In genomic region chr12:3520711-3521110, GRCh38 we compare ENCODE assay signal across 1 cellular context.
TF ChIP-seq lines count a peak whose summit lies in the region.

No MANE protein-coding gene starts in this region.

TF ChIP-seq in WTC11, 78 proteins besides CTCF, POLR2A, EP300 and RAD21 (continued from another document):
- TF ChIP-seq ARID4B (CRISPR knock-in tag; IDR thresholded peaks at IDR 0.05; ENCODE audit: borderline replicate concordance) = no peak
- no peak for TF ChIP-seq SOX15 (CRISPR knock-in tag; IDR thresholded peaks at IDR 0.05)
- TF ChIP-seq NFE2L1 (CRISPR knock-in tag; IDR thresholded peaks at IDR 0.05) = no peak
- no peak for TF ChIP-seq ZNF121 (CRISPR knock-in tag; IDR thresholded peaks at IDR 0.05)
- TF ChIP-seq HMGXB4 (CRISPR knock-in tag; IDR thresholded peaks at IDR 0.05) = no peak
- no peak for TF ChIP-seq ATF3 (CRISPR knock-in tag; conservative IDR thresholded peaks at IDR 0.05)
